ENCODE assay signal across 10 cellular contexts in genomic region chr18:23226386-23226785, GRCh38.
DNase-seq lines count a peak whose midpoint lies in the region; TF ChIP-seq lines count a peak whose summit lies in the region.
"Had no signal": no experiment of that assay in that cellular context is flagged by ENCODE, and none has a peak within 500 bp of the region (broad histone marks: within the 10 kb centered on the region; RNA-seq: fewer than 3 reads in every experiment).

No MANE protein-coding gene starts in this region.

- WGBS in esophagus muscularis mucosa: 53% methylated on average over 3 of the region's 3 CpGs

- TF ChIP-seq EP300 in esophagus muscularis mucosa (IDR thresholded peaks at IDR 0.05): no peak

- H3K4me1 ChIP-seq in esophagus muscularis mucosa: peaks cover 41 to 68% (median 53%) of the 10 kb centered on the region in 4 donors
- H3K4me1 ChIP-seq in osteoblast (ENCODE audit: insufficient read depth, low read length): peaks cover 69% of the 10 kb centered on the region

- no peaks in the 10 kb centered on the region for H3K27me3 ChIP-seq in esophagus muscularis mucosa
- no peaks in the 10 kb centered on the region for H3K27me3 ChIP-seq in osteoblast (ENCODE audit: insufficient read depth, low read length)

- TF ChIP-seq CTCF in esophagus muscularis mucosa (IDR thresholded peaks at IDR 0.05) (no peak), osteoblast (IDR thresholded peaks at IDR 0.05; ENCODE audit: extremely low read depth, low read depth, low read length) (no peak)

- no peak for TF ChIP-seq POLR2A in esophagus muscularis mucosa (IDR thresholded peaks at IDR 0.05; ENCODE audit: low read depth)

- H3K79me2 ChIP-seq in osteoblast (ENCODE audit: insufficient read depth, low read length): no peaks in the 10 kb centered on the region

- H3K9me3 ChIP-seq in esophagus muscularis mucosa (no peaks in the 10 kb centered on the region), osteoblast (ENCODE audit: low read depth, low read length) (no peaks in the 10 kb centered on the region)

- intact Hi-C loops in esophagus muscularis mucosa (cut with DNase I): no loop called here

- H3K4me3 ChIP-seq in esophagus muscularis mucosa: no peak overlapping the region
- peak overlapping the region; percentile 7 for H3K4me3 ChIP-seq in osteoblast (ENCODE audit: insufficient read depth, low read length)

- H3K4me2 ChIP-seq in osteoblast (ENCODE audit: insufficient read depth, low read length): peak overlapping the region; percentile 43

- no peaks in the 10 kb centered on the region for H4K20me1 ChIP-seq in osteoblast (ENCODE audit: insufficient read depth, low read length)

- H2AFZ ChIP-seq in osteoblast (ENCODE audit: low read length): no peak overlapping the region

- H3K27ac ChIP-seq in esophagus muscularis mucosa (replicated peaks in 1 of 4) (peak overlapping the region; percentile 56 to 72 (median 64)), osteoblast (ENCODE audit: low read depth, low read length) (peak overlapping the region; percentile 99)

- DNase-seq in AG08396 (ENCODE audit: low spot score): peak; percentile 26
- DNase-seq in NCI-H226: peak; percentile 65
- no peak for DNase-seq in esophagus muscularis mucosa (ENCODE audit: extremely low spot score)
- DNase-seq in osteoblast (ENCODE audit: insufficient read length, low spot score, missing footprints): no peak
- no peak for DNase-seq in COLO668 (lab: John Stamatoyannopoulos, UW; ENCODE audit: unreplicated experiment)
- no peak for DNase-seq in NCI-H748 (lab: John Stamatoyannopoulos, UW; ENCODE audit: unreplicated experiment)
- DNase-seq in COR-L47 (lab: John Stamatoyannopoulos, UW): no peak
- no peak for DNase-seq in AG08395 (ENCODE audit: low spot score)
- DNase-seq: NCI-H1436; stimulated activated CD4-positive, alpha-beta T cell treated with anti-CD3 and anti-CD28 coated beads, Interleukin-2, amount 100 ng/mL, for 24 hours had no signal

- no peaks in the 10 kb centered on the region for H3K36me3 ChIP-seq in esophagus muscularis mucosa
- no peaks in the 10 kb centered on the region for H3K36me3 ChIP-seq in osteoblast (ENCODE audit: insufficient read depth, low read length)

Comparison
In these comparisons a context has a peak if more than half of its experiments do, and no peak if none do; other contexts are left out.
1. DNase-seq: peak in AG08396 (single experiment) and NCI-H226 (single experiment); none in esophagus muscularis mucosa (single experiment), osteoblast (single experiment), COLO668 (single experiment), NCI-H748 (single experiment), COR-L47 (single experiment) and AG08395 (single experiment).